19 cellular contexts compared by ENCODE assay signal in the genomic region with DNA sequence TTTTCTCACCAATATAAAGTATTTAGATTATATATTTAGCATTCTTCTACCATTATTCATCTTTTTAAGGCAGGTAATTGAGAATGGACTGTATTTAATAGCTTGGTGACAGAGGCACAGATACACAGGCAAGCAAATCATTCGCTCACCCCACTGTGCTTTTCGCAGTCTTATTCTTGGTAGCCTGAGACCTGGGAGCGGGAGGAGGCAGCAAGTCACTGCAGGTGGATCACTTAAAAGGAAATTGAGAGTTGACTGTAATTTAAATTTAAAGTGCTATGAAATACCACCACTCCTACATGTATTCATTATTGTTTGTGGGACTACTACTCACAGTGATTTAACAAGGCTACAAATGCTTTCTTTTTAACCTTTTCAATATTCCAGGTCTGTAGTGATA.
"Had no signal": no experiment of that assay in that cellular context is flagged by ENCODE, and none has a peak within 500 bp of the region (broad histone marks: within the 10 kb centered on the region; RNA-seq: fewer than 3 reads in every experiment).

No MANE protein-coding gene starts in this region.

- H3K4me3 ChIP-seq: colonic mucosa, smooth muscle cell, testis had no signal

- H3K27me3 ChIP-seq: brain microvascular endothelial cell, colonic mucosa, testis had no signal

- H3K36me3 ChIP-seq: colonic mucosa had no signal

- ATAC-seq: sciatic nerve; stimulated activated memory B cell treated with anti-CD40 and anti-IgM and Interleukin-4, amounts not matched to agents 10 μg/mL and 1 μg/mL and 100 μg/mL, for 72 hours had no signal

- DNase-seq: activated CD4-positive, alpha-beta memory T cell treated with anti-CD3 and anti-CD28 coated beads for 36 hours; activated CD4-positive, alpha-beta T cell treated with anti-CD3 and anti-CD28 coated beads for 1 hour; activated T-cell treated with anti-CD3 and anti-CD28 coated beads, Interleukin-2, amount 50 U/mL, for 48 hours; aorta; brain microvascular endothelial cell; central memory CD4-positive, alpha-beta T cell; colonic mucosa; erythroblast; hypothalamus; immature natural killer cell; mesenchymal stem cell; naive thymus-derived CD8-positive, alpha-beta T cell; stimulated activated CD4-positive, alpha-beta T cell treated with anti-CD3 and anti-CD28 coated beads, Interleukin-4, amount 100 ng/mL, for 4 hours; T-helper 2 cell; testis had no signal

- H3K27me3 Mint-ChIP-seq: activated CD4-positive, alpha-beta memory T cell treated with anti-CD3 and anti-CD28 coated beads for 36 hours; naive thymus-derived CD8-positive, alpha-beta T cell; stimulated activated memory B cell treated with anti-CD40 and anti-IgM and Interleukin-4, amounts not matched to agents 10 μg/mL and 1 μg/mL and 100 μg/mL, for 72 hours; type B pancreatic cell had no signal

- H3K4me3 Mint-ChIP-seq: activated CD4-positive, alpha-beta memory T cell treated with anti-CD3 and anti-CD28 coated beads for 36 hours; immature natural killer cell; stimulated activated memory B cell treated with anti-CD40 and anti-IgM and Interleukin-4, amounts not matched to agents 10 μg/mL and 1 μg/mL and 100 μg/mL, for 72 hours; type B pancreatic cell had no signal

- H3K9me3 ChIP-seq: colonic mucosa, testis had no signal

- H3K27ac Mint-ChIP-seq: activated CD4-positive, alpha-beta memory T cell treated with anti-CD3 and anti-CD28 coated beads for 36 hours; stimulated activated memory B cell treated with anti-CD40 and anti-IgM and Interleukin-4, amounts not matched to agents 10 μg/mL and 1 μg/mL and 100 μg/mL, for 72 hours; type B pancreatic cell had no signal
